1 cellular context compared by ENCODE assay signal in the genomic region with DNA sequence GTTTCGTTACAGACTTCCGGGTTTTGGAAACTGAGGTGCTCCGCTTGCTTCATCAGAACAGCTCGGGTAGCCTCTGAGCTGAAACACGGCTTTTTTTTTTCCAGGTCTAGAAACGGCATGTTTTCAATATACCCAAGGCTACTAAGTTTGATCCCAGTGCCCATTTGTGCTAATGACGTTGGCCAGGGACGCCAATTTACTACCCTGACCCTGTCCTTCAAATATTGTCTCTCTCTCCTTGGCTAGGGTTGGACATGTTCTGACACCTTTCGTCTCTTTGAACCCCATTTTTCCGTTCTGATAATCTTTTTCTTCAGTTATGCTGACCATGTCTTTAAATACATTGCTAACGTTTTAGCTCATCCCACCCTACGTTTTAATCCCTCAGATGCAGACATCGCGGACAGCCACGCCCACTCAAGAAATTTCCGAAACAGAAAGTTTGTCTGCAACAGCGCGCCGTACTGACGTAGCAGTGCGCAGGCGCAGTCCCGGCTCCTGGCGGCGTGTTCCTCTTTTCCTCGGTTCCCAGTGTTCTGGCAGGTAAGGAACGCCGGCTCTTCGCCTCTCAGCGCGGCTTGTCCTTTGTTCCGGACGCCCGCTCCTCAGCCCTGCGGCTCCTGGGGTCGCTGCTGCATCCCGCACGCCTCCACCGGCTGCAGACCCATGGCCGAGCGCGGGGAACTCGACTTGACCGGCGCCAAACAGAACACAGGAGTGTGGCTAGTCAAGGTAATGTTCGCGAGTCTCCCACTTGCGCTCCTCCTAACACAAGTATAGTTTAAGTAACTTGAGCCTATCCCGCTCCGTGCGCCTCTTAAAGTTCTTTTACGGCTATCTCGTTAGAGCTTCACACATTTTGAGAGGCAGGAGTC.
A peak's percentile ranks its signal among the peaks of the same experiment; 100 is the strongest.
TF ChIP-seq lines count a peak whose summit lies in the region.

A gene with protein sequence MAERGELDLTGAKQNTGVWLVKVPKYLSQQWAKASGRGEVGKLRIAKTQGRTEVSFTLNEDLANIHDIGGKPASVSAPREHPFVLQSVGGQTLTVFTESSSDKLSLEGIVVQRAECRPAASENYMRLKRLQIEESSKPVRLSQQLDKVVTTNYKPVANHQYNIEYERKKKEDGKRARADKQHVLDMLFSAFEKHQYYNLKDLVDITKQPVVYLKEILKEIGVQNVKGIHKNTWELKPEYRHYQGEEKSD (plus strand): TSS at position 521 of the 875 bp plus-strand sequence. CDS start 146 bp downstream, at position 667.

TF ChIP-seq in K562, 482 proteins besides CTCF, POLR2A, EP300 and RAD21 (continued from another document and continues in another):
- no peak for TF ChIP-seq ZMIZ1 (IDR thresholded peaks at IDR 0.05; ENCODE audit: low read depth in 2 of 2, low read length in 2 of 2)
- TF ChIP-seq NFE2 (IDR thresholded peaks at IDR 0.05; ENCODE audit: low read depth), result no peak
- TF ChIP-seq EWSR1 (IDR thresholded peaks at IDR 0.05; ENCODE audit: borderline replicate concordance, low read depth, partially characterized antibody), result no peak
- peak; percentile 92 to 93 for TF ChIP-seq NRF1 (conservative IDR thresholded peaks at IDR 0.05 in 1 of 2, IDR thresholded peaks at IDR 0.05 in 1 of 2)
- TF ChIP-seq NBN (IDR thresholded peaks at IDR 0.05; ENCODE audit: low read depth), result no peak
- TF ChIP-seq YY1 (IDR thresholded peaks at IDR 0.05; ENCODE audit: borderline replicate concordance in 1 of 3, control insufficient read depth in 1 of 3, extremely low read depth in 1 of 3, insufficient read depth in 3 of 3, insufficient read length in 1 of 3, insufficient replicate concordance in 2 of 3, low read depth in 1 of 3, low read length in 2 of 3), result no peak
- no peak for TF ChIP-seq SRF (CRISPR knock-in tag; IDR thresholded peaks at IDR 0.05)
- TF ChIP-seq POLR3A (IDR thresholded peaks at IDR 0.05; ENCODE audit: borderline replicate concordance, extremely low read depth, insufficient read depth, insufficient read length), result no peak
- peak; percentile 83 for TF ChIP-seq POU5F1 (IDR thresholded peaks at IDR 0.05; ENCODE audit: borderline replicate concordance, low read depth, low read length, partially characterized antibody)
- TF ChIP-seq SRSF9 (IDR thresholded peaks at IDR 0.05; ENCODE audit: borderline replicate concordance, low read depth, low read length), result no peak
- TF ChIP-seq, protein P1, sequence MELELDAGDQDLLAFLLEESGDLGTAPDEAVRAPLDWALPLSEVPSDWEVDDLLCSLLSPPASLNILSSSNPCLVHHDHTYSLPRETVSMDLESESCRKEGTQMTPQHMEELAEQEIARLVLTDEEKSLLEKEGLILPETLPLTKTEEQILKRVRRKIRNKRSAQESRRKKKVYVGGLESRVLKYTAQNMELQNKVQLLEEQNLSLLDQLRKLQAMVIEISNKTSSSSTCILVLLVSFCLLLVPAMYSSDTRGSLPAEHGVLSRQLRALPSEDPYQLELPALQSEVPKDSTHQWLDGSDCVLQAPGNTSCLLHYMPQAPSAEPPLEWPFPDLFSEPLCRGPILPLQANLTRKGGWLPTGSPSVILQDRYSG (tag; conservative IDR thresholded peaks at IDR 0.05; ENCODE audit: low read depth), result no peak
- TF ChIP-seq, protein P2, sequence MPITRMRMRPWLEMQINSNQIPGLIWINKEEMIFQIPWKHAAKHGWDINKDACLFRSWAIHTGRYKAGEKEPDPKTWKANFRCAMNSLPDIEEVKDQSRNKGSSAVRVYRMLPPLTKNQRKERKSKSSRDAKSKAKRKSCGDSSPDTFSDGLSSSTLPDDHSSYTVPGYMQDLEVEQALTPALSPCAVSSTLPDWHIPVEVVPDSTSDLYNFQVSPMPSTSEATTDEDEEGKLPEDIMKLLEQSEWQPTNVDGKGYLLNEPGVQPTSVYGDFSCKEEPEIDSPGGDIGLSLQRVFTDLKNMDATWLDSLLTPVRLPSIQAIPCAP (CRISPR knock-in tag; IDR thresholded peaks at IDR 0.05; ENCODE audit: borderline replicate concordance), result no peak
- no peak for TF ChIP-seq FOXJ3 (CRISPR knock-in tag; IDR thresholded peaks at IDR 0.05)
- TF ChIP-seq CCNT2 (IDR thresholded peaks at IDR 0.05; ENCODE audit: borderline replicate concordance, extremely low read depth, insufficient read length, low read depth, low read length), result no peak
- TF ChIP-seq MED1 (CRISPR knock-in tag; IDR thresholded peaks at IDR 0.05; ENCODE audit: borderline replicate concordance), result no peak
- TF ChIP-seq MAFG (tag; conservative IDR thresholded peaks at IDR 0.05), result no peak; the same call in 1 of the 2 replicates
- TF ChIP-seq RBM17 (IDR thresholded peaks at IDR 0.05; ENCODE audit: borderline replicate concordance, low read depth, low read length), result no peak
- TF ChIP-seq SP2 (IDR thresholded peaks at IDR 0.05; ENCODE audit: extremely low read depth, low read depth, low read length, poor library complexity, severe bottlenecking), result no peak
- no peak for TF ChIP-seq DDX20 (tag; IDR thresholded peaks at IDR 0.05; ENCODE audit: low read depth)
- TF ChIP-seq, protein P3, sequence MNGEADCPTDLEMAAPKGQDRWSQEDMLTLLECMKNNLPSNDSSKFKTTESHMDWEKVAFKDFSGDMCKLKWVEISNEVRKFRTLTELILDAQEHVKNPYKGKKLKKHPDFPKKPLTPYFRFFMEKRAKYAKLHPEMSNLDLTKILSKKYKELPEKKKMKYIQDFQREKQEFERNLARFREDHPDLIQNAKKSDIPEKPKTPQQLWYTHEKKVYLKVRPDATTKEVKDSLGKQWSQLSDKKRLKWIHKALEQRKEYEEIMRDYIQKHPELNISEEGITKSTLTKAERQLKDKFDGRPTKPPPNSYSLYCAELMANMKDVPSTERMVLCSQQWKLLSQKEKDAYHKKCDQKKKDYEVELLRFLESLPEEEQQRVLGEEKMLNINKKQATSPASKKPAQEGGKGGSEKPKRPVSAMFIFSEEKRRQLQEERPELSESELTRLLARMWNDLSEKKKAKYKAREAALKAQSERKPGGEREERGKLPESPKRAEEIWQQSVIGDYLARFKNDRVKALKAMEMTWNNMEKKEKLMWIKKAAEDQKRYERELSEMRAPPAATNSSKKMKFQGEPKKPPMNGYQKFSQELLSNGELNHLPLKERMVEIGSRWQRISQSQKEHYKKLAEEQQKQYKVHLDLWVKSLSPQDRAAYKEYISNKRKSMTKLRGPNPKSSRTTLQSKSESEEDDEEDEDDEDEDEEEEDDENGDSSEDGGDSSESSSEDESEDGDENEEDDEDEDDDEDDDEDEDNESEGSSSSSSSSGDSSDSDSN (IDR thresholded peaks at IDR 0.05; ENCODE audit: borderline replicate concordance in 1 of 2, low read depth in 2 of 2, low read length in 2 of 2), result 0 out of 4 replicates have a peak, but pooled peaks of 1 of the 2 experiments have one; percentile 43
- TF ChIP-seq ZNF551 (CRISPR knock-in tag; IDR thresholded peaks at IDR 0.05), result no peak
- no peak for TF ChIP-seq SMAD2 (IDR thresholded peaks at IDR 0.05; ENCODE audit: low read depth, low read length)
- TF ChIP-seq, protein P4, sequence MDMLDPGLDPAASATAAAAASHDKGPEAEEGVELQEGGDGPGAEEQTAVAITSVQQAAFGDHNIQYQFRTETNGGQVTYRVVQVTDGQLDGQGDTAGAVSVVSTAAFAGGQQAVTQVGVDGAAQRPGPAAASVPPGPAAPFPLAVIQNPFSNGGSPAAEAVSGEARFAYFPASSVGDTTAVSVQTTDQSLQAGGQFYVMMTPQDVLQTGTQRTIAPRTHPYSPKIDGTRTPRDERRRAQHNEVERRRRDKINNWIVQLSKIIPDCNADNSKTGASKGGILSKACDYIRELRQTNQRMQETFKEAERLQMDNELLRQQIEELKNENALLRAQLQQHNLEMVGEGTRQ (CRISPR knock-in tag; IDR thresholded peaks at IDR 0.05), result no peak
- no peak for TF ChIP-seq ZNF644 (tag; IDR thresholded peaks at IDR 0.05; ENCODE audit: low read depth)
- no peak for TF ChIP-seq SREBF1 (IDR thresholded peaks at IDR 0.05; ENCODE audit: borderline replicate concordance, low read depth, low read length)
- no peak for TF ChIP-seq FIP1L1 (IDR thresholded peaks at IDR 0.05; ENCODE audit: low read depth, low read length, poor library complexity, severe bottlenecking)
- no peak for TF ChIP-seq SLC30A9 (CRISPR knock-in tag; IDR thresholded peaks at IDR 0.05)
- TF ChIP-seq, protein P5, sequence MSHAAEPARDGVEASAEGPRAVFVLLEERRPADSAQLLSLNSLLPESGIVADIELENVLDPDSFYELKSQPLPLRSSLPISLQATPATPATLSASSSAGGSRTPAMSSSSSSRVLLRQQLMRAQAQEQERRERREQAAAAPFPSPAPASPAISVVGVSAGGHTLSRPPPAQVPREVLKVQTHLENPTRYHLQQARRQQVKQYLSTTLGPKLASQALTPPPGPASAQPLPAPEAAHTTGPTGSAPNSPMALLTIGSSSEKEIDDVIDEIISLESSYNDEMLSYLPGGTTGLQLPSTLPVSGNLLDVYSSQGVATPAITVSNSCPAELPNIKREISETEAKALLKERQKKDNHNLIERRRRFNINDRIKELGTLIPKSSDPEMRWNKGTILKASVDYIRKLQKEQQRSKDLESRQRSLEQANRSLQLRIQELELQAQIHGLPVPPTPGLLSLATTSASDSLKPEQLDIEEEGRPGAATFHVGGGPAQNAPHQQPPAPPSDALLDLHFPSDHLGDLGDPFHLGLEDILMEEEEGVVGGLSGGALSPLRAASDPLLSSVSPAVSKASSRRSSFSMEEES (CRISPR knock-in tag; IDR thresholded peaks at IDR 0.05), result no peak
- no peak for TF ChIP-seq ZBTB43 (CRISPR knock-in tag; IDR thresholded peaks at IDR 0.05)
- peak; percentile 64 for TF ChIP-seq SAP30 (IDR thresholded peaks at IDR 0.05; ENCODE audit: borderline replicate concordance, insufficient read depth, low read depth, low read length, poor library complexity, severe bottlenecking)
- TF ChIP-seq RBBP5 (IDR thresholded peaks at IDR 0.05; ENCODE audit: borderline replicate concordance, insufficient read depth, low read length, poor library complexity, severe bottlenecking), result peak; percentile 90
- TF ChIP-seq PCBP1 (IDR thresholded peaks at IDR 0.05; ENCODE audit: low read depth, low read length, poor library complexity, severe bottlenecking), result no peak
- TF ChIP-seq ZNF140 (CRISPR knock-in tag; IDR thresholded peaks at IDR 0.05), result no peak
- no peak for TF ChIP-seq ELF1 (tag; IDR thresholded peaks at IDR 0.05)
- TF ChIP-seq TRIM24 (IDR thresholded peaks at IDR 0.05), result peak in 1 of 2 experiments; percentile 9; a peak in 1 of 4 replicates
- no peak for TF ChIP-seq NFATC3 (IDR thresholded peaks at IDR 0.05)
